8 cellular contexts compared by ENCODE assay signal in the genomic region with DNA sequence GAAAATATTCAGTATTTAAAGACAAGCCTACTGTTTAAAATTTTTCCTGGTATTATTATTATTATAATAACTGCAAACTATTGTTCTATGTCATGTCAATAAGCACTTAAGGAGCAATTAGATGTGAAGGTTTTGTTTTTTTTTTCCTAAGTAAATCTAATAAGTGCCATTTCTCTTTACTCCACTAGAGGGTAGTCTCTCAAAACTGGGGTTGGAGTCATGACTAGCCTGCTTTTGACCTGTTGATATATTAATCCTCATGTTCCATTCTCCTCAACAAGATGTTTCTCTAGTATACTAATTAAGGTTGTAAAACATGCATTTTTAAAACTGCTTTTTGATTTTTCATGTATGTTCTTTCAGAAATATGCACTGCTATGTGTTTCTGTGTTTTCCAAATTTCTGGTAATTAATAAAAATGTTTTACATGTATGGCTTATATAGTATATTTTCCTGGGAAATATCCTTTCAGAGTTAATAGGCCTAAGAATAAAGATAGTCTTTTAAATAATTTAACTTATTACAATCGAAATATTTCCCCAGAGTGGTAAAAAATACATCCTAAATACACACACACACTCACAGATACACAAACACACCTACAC. TPM values are rescaled to one million over a fixed set of nuclear protein-coding genes. Genes with fewer than 3 reads are reported as not detected.
DNase-seq lines count a peak whose midpoint lies in the region; ATAC-seq and TF ChIP-seq lines count a peak whose summit lies in the region.

No MANE protein-coding gene starts in this region.

- intact Hi-C loops in CD8-positive, alpha-beta T cell (cut with DNase I, micrococcal nuclease) = loop anchor here (2.0 to 10.0 kb wide), 6 partner anchors 77 to 695 kb away; a partner anchor contains a TSS
- intact Hi-C loops in mucosa of descending colon (cut with DNase I, micrococcal nuclease) = loop anchor here (5.0 to 10.0 kb wide), 2 partner anchors 395 to 397 kb away; no protein-coding TSS in a partner anchor

- peaks cover 43% of the 10 kb centered on the region for H3K4me1 Mint-ChIP-seq in CD8-positive, alpha-beta T cell (ENCODE audit: low read depth)
- H3K4me1 Mint-ChIP-seq in effector memory CD8-positive, alpha-beta T cell (ENCODE audit: low read depth in 2 of 2) = peaks cover 0 to 2% of the 10 kb centered on the region in 2 donors

- no peak overlapping the region for H3K4me3 ChIP-seq in CD8-positive, alpha-beta T cell (ENCODE audit: low read depth, low read length)
- no peak overlapping the region for H3K4me3 ChIP-seq in Jurkat, Clone E6-1 (ENCODE audit: low read length)
- H3K4me3 ChIP-seq in mucosa of descending colon = no peak overlapping the region

- H3K4me3 Mint-ChIP-seq in CD8-positive, alpha-beta T cell = peak overlapping the region; percentile 49
- H3K4me3 Mint-ChIP-seq in effector memory CD8-positive, alpha-beta T cell = no peak overlapping the region

- POLR2A ChIA-PET in CD8-positive, alpha-beta T cell (lab: Charles Lee) = interaction anchor here (1.0 to 2.3 kb wide), 4 partner anchors 8 to 78 kb away, joined by 4 to 10 read pairs (median 6); no protein-coding TSS in a partner anchor

- H3K9me3 Mint-ChIP-seq in CD8-positive, alpha-beta T cell = no peaks in the 10 kb centered on the region
- no peaks in the 10 kb centered on the region for H3K9me3 Mint-ChIP-seq in effector memory CD8-positive, alpha-beta T cell

- peak overlapping the region; percentile 94 for H3K27ac Mint-ChIP-seq in CD8-positive, alpha-beta T cell
- H3K27ac Mint-ChIP-seq in effector memory CD8-positive, alpha-beta T cell = no peak overlapping the region

- H3K9me3 ChIP-seq in CD8-positive, alpha-beta T cell (ENCODE audit: low read length) = no peaks in the 10 kb centered on the region
- no peaks in the 10 kb centered on the region for H3K9me3 ChIP-seq in mucosa of descending colon

- peak; percentile 92 for TF ChIP-seq CTCF in CD8-positive, alpha-beta T cell (IDR thresholded peaks at IDR 0.05)
- TF ChIP-seq CTCF in mucosa of descending colon (IDR thresholded peaks at IDR 0.05) = peak; percentile 47

- no peaks in the 10 kb centered on the region for H3K27me3 ChIP-seq in CD8-positive, alpha-beta T cell (ENCODE audit: insufficient read depth, low read length)

- peaks cover 30% of the 10 kb centered on the region for H3K4me1 ChIP-seq in CD8-positive, alpha-beta T cell (ENCODE audit: insufficient read depth, low read length)
- no peaks in the 10 kb centered on the region for H3K4me1 ChIP-seq in mucosa of descending colon (ENCODE audit: low read depth)

- no peak for DNase-seq in CD8-positive, alpha-beta T cell
- DNase-seq in Jurkat, Clone E6-1 (ENCODE audit: low read depth, low spot score) = peak; percentile 47
- DNase-seq in RKO (ENCODE audit: low spot score) = peak; percentile 80
- no peak for DNase-seq in effector memory CD8-positive, alpha-beta T cell
- no peak for DNase-seq in mucosa of descending colon

- H3K27ac ChIP-seq in CD8-positive, alpha-beta T cell (ENCODE audit: low read depth, low read length) = no peak overlapping the region

- CTCF ChIA-PET in CD8-positive, alpha-beta T cell (lab: Charles Lee) = interaction anchor here (0.7 to 1.6 kb wide), 4 partner anchors 11 to 716 kb away, joined by 3 to 4 read pairs (median 3); no protein-coding TSS in a partner anchor

- peaks cover 29% of the 10 kb centered on the region for H3K36me3 Mint-ChIP-seq in CD8-positive, alpha-beta T cell
- H3K36me3 Mint-ChIP-seq in effector memory CD8-positive, alpha-beta T cell (ENCODE audit: insufficient read depth) = no peaks in the 10 kb centered on the region

- H3K36me3 ChIP-seq in CD8-positive, alpha-beta T cell (ENCODE audit: insufficient read depth, low read length) = no peaks in the 10 kb centered on the region
- H3K36me3 ChIP-seq in mucosa of descending colon (ENCODE audit: low read depth) = no peaks in the 10 kb centered on the region

- ATAC-seq in CD8-positive, alpha-beta T cell = peak; percentile 54
- ATAC-seq in GM19043 (IDR thresholded peaks at IDR 0.05; ENCODE audit: low read depth, unreplicated experiment) = peak; percentile 38
- peak; percentile 66 for ATAC-seq in effector memory CD8-positive, alpha-beta T cell (replicated peaks)
- ATAC-seq in mucosa of descending colon = peak; percentile 62
- no peak for ATAC-seq in GM21447 (IDR thresholded peaks at IDR 0.05; ENCODE audit: unreplicated experiment)
- no peak for ATAC-seq in GM18870 (IDR thresholded peaks at IDR 0.05; ENCODE audit: unreplicated experiment)

- H3K27me3 Mint-ChIP-seq in CD8-positive, alpha-beta T cell (ENCODE audit: low read depth) = no peaks in the 10 kb centered on the region
- H3K27me3 Mint-ChIP-seq in effector memory CD8-positive, alpha-beta T cell = no peaks in the 10 kb centered on the region

RNA-seq across cellular contexts. Expression of a gene that starts 1.0 kb away (rescaled TPM):
- 1 to 10 TPM; 8.4 to 9.0 TPM for total RNA-seq in CD8-positive, alpha-beta T cell
- not detected for polyA plus RNA-seq in Jurkat, Clone E6-1 (2012; ENCODE audit: insufficient read depth, insufficient read length)
- total RNA-seq in mucosa of descending colon = under 1 TPM; 0.29 to 0.80 (median 0.73) TPM

Comparison
In these comparisons a context has a peak if more than half of its experiments do, and no peak if none do; other contexts are left out.
1. ATAC-seq: peak in CD8-positive, alpha-beta T cell (single experiment), GM19043 (single experiment), effector memory CD8-positive, alpha-beta T cell (single experiment) and mucosa of descending colon (single experiment); none in GM21447 (single experiment) and GM18870 (single experiment).
2. DNase-seq: peak in Jurkat, Clone E6-1 (single experiment) and RKO (single experiment); none in CD8-positive, alpha-beta T cell (0 of 7), effector memory CD8-positive, alpha-beta T cell (0 of 3) and mucosa of descending colon (0 of 3).
3. RNA of a gene that starts 1.0 kb away (total RNA-seq): 8.4 to 9.0 TPM in CD8-positive, alpha-beta T cell; 0.29 to 0.80 TPM in mucosa of descending colon; every median in the first group is over 4 times any median in the second.